Comparison of ENCODE assay signal across 8 cellular contexts in the genomic region with DNA sequence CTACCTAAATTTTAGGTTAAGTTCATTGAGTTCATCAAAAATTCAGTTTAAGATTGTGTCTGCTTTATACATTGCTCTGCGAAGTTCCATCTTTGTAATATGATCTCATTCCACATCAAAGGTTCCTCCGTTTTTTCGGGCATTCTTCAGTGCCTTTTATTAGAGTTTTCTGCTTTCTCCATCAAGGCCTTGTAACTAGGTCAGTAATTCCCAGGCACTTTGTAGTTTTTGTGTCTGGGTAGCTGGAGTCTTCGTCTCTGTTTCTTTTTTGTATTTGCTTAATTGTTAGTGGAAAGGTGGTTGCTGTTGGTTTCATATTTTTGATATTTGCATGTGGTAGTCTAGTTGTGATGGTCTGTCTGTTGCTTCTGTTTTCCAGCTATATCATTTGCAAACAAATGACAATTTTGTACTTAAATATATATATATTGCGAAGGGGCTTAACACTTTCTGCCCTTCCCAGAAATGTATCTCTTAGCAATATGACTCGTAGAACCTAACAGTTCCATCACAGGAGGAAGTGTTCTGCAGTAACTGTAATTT.
DNase-seq lines count a peak whose midpoint lies in the region; ATAC-seq, FAIRE-seq and TF ChIP-seq lines count a peak whose summit lies in the region.

No MANE protein-coding gene starts in this region.

- peak overlapping the region; percentile 97 for H3K27ac Mint-ChIP-seq in CD8-positive, alpha-beta T cell

- H3K79me2 ChIP-seq in Loucy (ENCODE audit: insufficient read depth, low read length): peaks cover 90% of the 10 kb centered on the region

- peak overlapping the region; percentile 45 for H3K27ac ChIP-seq in CD8-positive, alpha-beta T cell (ENCODE audit: low read depth, low read length)

- TF ChIP-seq CTCF in CD8-positive, alpha-beta T cell (IDR thresholded peaks at IDR 0.05): no peak
- TF ChIP-seq CTCF in Loucy (conservative IDR thresholded peaks at IDR 0.05; ENCODE audit: low read length): no peak
- TF ChIP-seq CTCF in foreskin fibroblast (IDR thresholded peaks at IDR 0.05; ENCODE audit: low read depth, low read length): no peak

- DNase-seq in CD8-positive, alpha-beta T cell: no peak
- DNase-seq in foreskin fibroblast (peak; percentile 7 to 41), frontal cortex (ENCODE audit: low spot score in 2 of 2) (no peak), A172 (ENCODE audit: low spot score) (no peak)

- H3K36me3 Mint-ChIP-seq in CD8-positive, alpha-beta T cell: peaks cover 67% of the 10 kb centered on the region

- H4K20me1 ChIP-seq in Loucy (ENCODE audit: insufficient read depth, low read length, poor library complexity, severe bottlenecking): peaks cover 81% of the 10 kb centered on the region

- H3K4me3 ChIP-seq in CD8-positive, alpha-beta T cell (ENCODE audit: low read depth, low read length): peak overlapping the region; percentile 13
- H3K4me3 ChIP-seq in Loucy (ENCODE audit: low read length, poor library complexity, severe bottlenecking): peak overlapping the region; percentile 69
- no peak overlapping the region for H3K4me3 ChIP-seq in foreskin fibroblast (ENCODE audit: low read depth in 1 of 2, low read length in 2 of 2)

- H3K9me3 Mint-ChIP-seq in CD8-positive, alpha-beta T cell: no peaks in the 10 kb centered on the region

- H3K9me3 ChIP-seq in CD8-positive, alpha-beta T cell (ENCODE audit: low read length): no peaks in the 10 kb centered on the region
- no peaks in the 10 kb centered on the region for H3K9me3 ChIP-seq in Loucy (ENCODE audit: insufficient read depth, low read depth, low read length)

- peak overlapping the region; percentile 78 for H3K4me2 ChIP-seq in Loucy (ENCODE audit: low read depth, low read length, poor library complexity, severe bottlenecking)

- no peaks in the 10 kb centered on the region for H3K27me3 ChIP-seq in CD8-positive, alpha-beta T cell (ENCODE audit: insufficient read depth, low read length)
- H3K27me3 ChIP-seq in Loucy (ENCODE audit: insufficient read depth, low read length, poor library complexity, severe bottlenecking): no peaks in the 10 kb centered on the region

- peaks cover 60% of the 10 kb centered on the region for H3K4me1 ChIP-seq in CD8-positive, alpha-beta T cell (ENCODE audit: insufficient read depth, low read length)
- H3K4me1 ChIP-seq in Loucy (ENCODE audit: insufficient read depth, low read length, poor library complexity, severe bottlenecking): peaks cover 52% of the 10 kb centered on the region

- no peak overlapping the region for H2AFZ ChIP-seq in Loucy (ENCODE audit: low read length)

- peak overlapping the region; percentile 65 for H3K9ac ChIP-seq in Loucy (ENCODE audit: low read depth, low read length, poor library complexity, severe bottlenecking)

- POLR2A ChIA-PET in CD8-positive, alpha-beta T cell (lab: Charles Lee): interaction anchor here (1.1 kb wide), 1 partner anchor 52 kb away, joined by 4 read pairs; no protein-coding TSS in a partner anchor

- peaks cover 11% of the 10 kb centered on the region for H3F3A ChIP-seq in Loucy (ENCODE audit: low read depth)

- no peak for ATAC-seq in CD8-positive, alpha-beta T cell
- ATAC-seq in GM21390 (IDR thresholded peaks at IDR 0.05; ENCODE audit: unreplicated experiment) (peak; percentile 35), HG03025 (IDR thresholded peaks at IDR 0.05; ENCODE audit: low FRiP score, unreplicated experiment) (no peak), HG03520 (IDR thresholded peaks at IDR 0.05; ENCODE audit: unreplicated experiment) (no peak)

- H3K4me3 Mint-ChIP-seq in CD8-positive, alpha-beta T cell: peak overlapping the region; percentile 78

- no peaks in the 10 kb centered on the region for H3K9me2 ChIP-seq in Loucy (replicated peaks; ENCODE audit: low read depth, low read length)

- intact Hi-C loops in CD8-positive, alpha-beta T cell (cut with DNase I, micrococcal nuclease): loop anchor here (2.0 to 5.0 kb wide), 5 partner anchors 33 to 169 kb away; partner anchors contain the start of gene PPP2R5C (in 1 of the 2)

- peaks cover 13% of the 10 kb centered on the region for H3K36me3 ChIP-seq in CD8-positive, alpha-beta T cell (ENCODE audit: insufficient read depth, low read length)
- H3K36me3 ChIP-seq in Loucy (ENCODE audit: insufficient read depth, low read length): peaks cover 29% of the 10 kb centered on the region; the same call in 1 of the 2 replicates

- no peak for FAIRE-seq in frontal cortex (lab: Jason Lieb, UNC)

- H3K27me3 Mint-ChIP-seq in CD8-positive, alpha-beta T cell (ENCODE audit: low read depth): no peaks in the 10 kb centered on the region

- CTCF ChIA-PET in CD8-positive, alpha-beta T cell (lab: Charles Lee): interaction anchor here (1.0 to 1.5 kb wide), 6 partner anchors 17 to 221 kb away, joined by 3 to 10 read pairs (median 4); no protein-coding TSS in a partner anchor

- H3K4me1 Mint-ChIP-seq in CD8-positive, alpha-beta T cell (ENCODE audit: low read depth): peaks cover 85% of the 10 kb centered on the region

Comparison
In these comparisons a context has a peak if more than half of its experiments do, and no peak if none do; other contexts are left out.
1. DNase-seq: peak in foreskin fibroblast (2 of 2); none in CD8-positive, alpha-beta T cell (0 of 7), frontal cortex (0 of 2) and A172 (single experiment).
2. H3K4me3 ChIP-seq: peak in CD8-positive, alpha-beta T cell (single experiment) and Loucy (single experiment); none in foreskin fibroblast (0 of 2).